Comparison of ENCODE assay signal across 18 cellular contexts in the genomic region with DNA sequence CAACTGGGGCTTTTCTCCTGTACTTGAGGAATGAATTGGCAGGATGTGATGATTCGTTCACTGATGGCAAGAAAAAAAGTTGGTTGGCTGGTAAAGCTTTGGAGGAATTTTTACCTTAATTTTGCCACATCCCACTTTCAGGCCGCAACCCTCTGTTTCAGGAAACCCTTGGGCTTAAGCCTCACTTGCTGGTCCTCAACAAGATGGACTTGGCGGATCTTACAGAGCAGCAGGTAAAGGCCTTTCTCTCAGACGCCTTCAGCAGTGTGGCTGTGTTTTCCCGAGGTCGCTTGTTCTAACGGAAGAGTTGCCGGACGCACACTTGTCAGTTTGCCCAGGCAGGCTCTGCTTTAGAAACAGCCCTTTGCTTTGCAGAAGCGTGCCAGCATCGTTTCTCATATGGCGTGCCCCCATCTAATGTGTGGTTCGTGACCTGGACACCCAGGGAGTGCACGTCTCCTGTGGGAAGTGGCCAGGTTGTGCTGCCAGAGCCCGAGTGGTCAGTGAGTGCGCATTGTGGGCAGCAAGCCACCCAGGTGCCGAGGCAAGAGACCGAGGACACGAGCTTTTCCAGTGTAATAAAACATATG. TPM values are rescaled to one million over a fixed set of nuclear protein-coding genes. Genes with fewer than 3 reads are reported as not detected.
DNase-seq lines count a peak whose midpoint lies in the region; ATAC-seq, FAIRE-seq and TF ChIP-seq lines count a peak whose summit lies in the region.
"Had no signal": no experiment of that assay in that cellular context is flagged by ENCODE, and none has a peak within 500 bp of the region (broad histone marks: within the 10 kb centered on the region; RNA-seq: fewer than 3 reads in every experiment).

No MANE protein-coding gene starts in this region.

- peak; percentile 57 for FAIRE-seq in endothelial cell of umbilical vein (lab: Jason Lieb, UNC)
- FAIRE-seq: frontal cortex, GM18507 had no signal

- DNase-seq in activated CD8-positive, alpha-beta memory T cell treated with anti-CD3 and anti-CD28 coated beads, Interleukin-2, amount 10 ng/mL, durations not matched to agents 7 days and 5 days, result no peak
- no peak for DNase-seq in activated CD8-positive, alpha-beta memory T cell treated with anti-CD3 and anti-CD28 coated beads, Interleukin-2, amount 50 U/mL, for 4 hours
- DNase-seq in PC-3 (no peak), endothelial cell of umbilical vein (ENCODE audit: low read depth, low spot score) (no peak)
- DNase-seq: Calu3; KBM-7; NCI-H1436; stimulated activated naive CD4-positive, alpha-beta T cell had no signal

- H3K4me2 ChIP-seq in PC-3 (ENCODE audit: low read length), result 0 out of 2 replicates have a peak overlapping the region, but pooled peaks have one; percentile 100
- H3K4me2 ChIP-seq in endothelial cell of umbilical vein (ENCODE audit: insufficient read depth, low read length), result no peak overlapping the region
- peak overlapping the region; percentile 80 for H3K4me2 ChIP-seq in skeletal muscle satellite cell (ENCODE audit: low read length)

- H3K27ac ChIP-seq in PC-3 (ENCODE audit: low read length) (0 out of 2 replicates have a peak overlapping the region, but pooled peaks have one; percentile 76), endothelial cell of umbilical vein (ENCODE audit: insufficient read depth, low read depth, low read length) (no peak overlapping the region)
- H3K27ac ChIP-seq: vagina had no signal

- no peak for TF ChIP-seq POLR2A in endothelial cell of umbilical vein (IDR thresholded peaks at IDR 0.05; ENCODE audit: low read depth, low read length)

- no peaks in the 10 kb centered on the region for H3K9me1 ChIP-seq in endothelial cell of umbilical vein (replicated peaks; ENCODE audit: control insufficient read depth, extremely low read depth, insufficient read depth, low read length)

- H3K4me1 Mint-ChIP-seq in activated CD8-positive, alpha-beta memory T cell treated with anti-CD3 and anti-CD28 coated beads, Interleukin-2, amount 10 ng/mL, durations not matched to agents 7 days and 5 days, result peaks cover 53% of the 10 kb centered on the region

- intact Hi-C loops in PC-3 (cut with micrococcal nuclease) (no loop called here), endothelial cell of umbilical vein (cut with micrococcal nuclease) (no loop called here)

- H3K36me3 ChIP-seq in PC-3 (ENCODE audit: low read depth, low read length) (peaks cover 13% of the 10 kb centered on the region), endothelial cell of umbilical vein (ENCODE audit: control insufficient read depth in 2 of 2, extremely low read depth in 1 of 2, insufficient read depth in 2 of 2, low read length in 2 of 2) (peaks cover 11 to 15% of the 10 kb centered on the region in 2 experiments), skeletal muscle satellite cell (ENCODE audit: insufficient read depth, low read length) (peaks cover 35% of the 10 kb centered on the region)

- CTCF ChIA-PET in activated CD8-positive, alpha-beta memory T cell treated with anti-CD3 and anti-CD28 coated beads, Interleukin-2, amount 10 ng/mL, durations not matched to agents 7 days and 5 days (lab: Charles Lee), result no interaction called here
- CTCF ChIA-PET in PC-3 (lab: Charles Lee) (no interaction called here), endothelial cell of umbilical vein (lab: Charles Lee) (no interaction called here)

- POLR2A ChIA-PET in PC-3 (lab: Charles Lee; ENCODE audit: unreplicated experiment) (no interaction called here), endothelial cell of umbilical vein (lab: Charles Lee) (no interaction called here)

- H3K9me2 ChIP-seq in PC-3 (replicated peaks; ENCODE audit: low read length), result no peaks in the 10 kb centered on the region

- BruUV-seq in PC-3 (replicated peaks; lab: Mats Ljungman, UMichigan) (no TSS peak), endothelial cell of umbilical vein (replicated peaks; lab: Mats Ljungman, UMichigan) (no TSS peak)

- H3K9me3 ChIP-seq in PC-3 (ENCODE audit: low read length) (no peaks in the 10 kb centered on the region), endothelial cell of umbilical vein (replicated peaks; ENCODE audit: control insufficient read depth, insufficient read depth, low read length) (no peaks in the 10 kb centered on the region), skeletal muscle satellite cell (replicated peaks; ENCODE audit: low read length) (no peaks in the 10 kb centered on the region)
- H3K9me3 ChIP-seq: vagina had no signal

- H3K9ac ChIP-seq in PC-3 (ENCODE audit: low read length) (no peak overlapping the region), endothelial cell of umbilical vein (replicated peaks; ENCODE audit: extremely low read depth, insufficient read depth, low read length) (no peak overlapping the region), skeletal muscle satellite cell (ENCODE audit: low read depth, low read length) (no peak overlapping the region)

- H3K27me3 Mint-ChIP-seq in activated CD8-positive, alpha-beta memory T cell treated with anti-CD3 and anti-CD28 coated beads, Interleukin-2, amount 10 ng/mL, durations not matched to agents 7 days and 5 days, result no peaks in the 10 kb centered on the region

- no peaks in the 10 kb centered on the region for H3K9me3 Mint-ChIP-seq in activated CD8-positive, alpha-beta memory T cell treated with anti-CD3 and anti-CD28 coated beads, Interleukin-2, amount 10 ng/mL, durations not matched to agents 7 days and 5 days (ENCODE audit: low read depth)

- no peak for ATAC-seq in activated CD8-positive, alpha-beta memory T cell treated with anti-CD3 and anti-CD28 coated beads, Interleukin-2, amount 10 ng/mL, durations not matched to agents 7 days and 5 days
- ATAC-seq in PC-3 (no peak), GM21723 (IDR thresholded peaks at IDR 0.05; ENCODE audit: unreplicated experiment) (no peak), HG03378 (IDR thresholded peaks at IDR 0.05; ENCODE audit: unreplicated experiment) (no peak), HG02623 (IDR thresholded peaks at IDR 0.05; ENCODE audit: unreplicated experiment) (no peak)
- ATAC-seq: Panc1 had no signal

- H3K4me1 ChIP-seq in PC-3 (ENCODE audit: insufficient read depth, low read length), result peaks cover 25% of the 10 kb centered on the region
- H3K4me1 ChIP-seq in endothelial cell of umbilical vein (ENCODE audit: control insufficient read depth, extremely low read depth, insufficient read depth, low read length), result peaks cover 4% of the 10 kb centered on the region
- peaks cover 10% of the 10 kb centered on the region for H3K4me1 ChIP-seq in skeletal muscle satellite cell (ENCODE audit: control insufficient read depth, insufficient read depth, low read length)

- H3K4me3 Mint-ChIP-seq in activated CD8-positive, alpha-beta memory T cell treated with anti-CD3 and anti-CD28 coated beads, Interleukin-2, amount 10 ng/mL, durations not matched to agents 7 days and 5 days, result peak overlapping the region; percentile 86

- TF ChIP-seq CTCF in PC-3 (conservative IDR thresholded peaks at IDR 0.05; ENCODE audit: low read depth, low read length) (no peak), endothelial cell of umbilical vein (IDR thresholded peaks at IDR 0.05; ENCODE audit: extremely low read depth in 1 of 2, insufficient read depth in 1 of 2, low read depth in 1 of 2, low read length in 2 of 2) (no peak)

- H3K27me3 ChIP-seq in PC-3 (ENCODE audit: low read length), result no peaks in the 10 kb centered on the region
- H3K27me3 ChIP-seq in endothelial cell of umbilical vein (ENCODE audit: control insufficient read depth in 2 of 2, insufficient read depth in 2 of 2, low read length in 2 of 2), result no peaks in the 10 kb centered on the region
- no peaks in the 10 kb centered on the region for H3K27me3 ChIP-seq in skeletal muscle satellite cell (ENCODE audit: control insufficient read depth, insufficient read depth, low read length)
- H3K27me3 ChIP-seq: vagina had no signal

- H3K79me2 ChIP-seq in PC-3 (ENCODE audit: low read length) (peaks cover 43% of the 10 kb centered on the region), endothelial cell of umbilical vein (ENCODE audit: control insufficient read depth, insufficient read depth, low read length) (peaks cover 33% of the 10 kb centered on the region)

- no peak overlapping the region for H3K27ac Mint-ChIP-seq in activated CD8-positive, alpha-beta memory T cell treated with anti-CD3 and anti-CD28 coated beads, Interleukin-2, amount 10 ng/mL, durations not matched to agents 7 days and 5 days

- H2AFZ ChIP-seq in PC-3 (ENCODE audit: low read length) (no peak overlapping the region), endothelial cell of umbilical vein (ENCODE audit: low read depth, low read length) (no peak overlapping the region)

- dilution Hi-C loops in endothelial cell of umbilical vein (cut with MboI; ENCODE audit: extremely low pct_ligation_motif_present, low sequenced_read_pairs), result no loop called here

- no peaks in the 10 kb centered on the region for H4K20me1 ChIP-seq in PC-3 (ENCODE audit: low read length)
- H4K20me1 ChIP-seq in endothelial cell of umbilical vein (replicated peaks; ENCODE audit: control insufficient read depth, extremely low read depth, insufficient read depth, low read length), result no peaks in the 10 kb centered on the region

- H3K36me3 Mint-ChIP-seq in activated CD8-positive, alpha-beta memory T cell treated with anti-CD3 and anti-CD28 coated beads, Interleukin-2, amount 10 ng/mL, durations not matched to agents 7 days and 5 days, result peaks cover 33% of the 10 kb centered on the region

- H3K4me3 ChIP-seq in PC-3 (ENCODE audit: low read length), result no peak overlapping the region
- H3K4me3 ChIP-seq in endothelial cell of umbilical vein (replicated peaks in 1 of 3; ENCODE audit: insufficient read depth in 1 of 3, low read depth in 1 of 3, low read length in 3 of 3), result no peak overlapping the region
- no peak overlapping the region for H3K4me3 ChIP-seq in skeletal muscle satellite cell (ENCODE audit: low read length)
- H3K4me3 ChIP-seq: lung, vagina had no signal

- no peaks in the 10 kb centered on the region for H3F3A ChIP-seq in PC-3 (ENCODE audit: low read length, unreplicated experiment)

RNA-seq across cellular contexts. Expression of a gene that starts 2.2 kb away (rescaled TPM):
- 10 to 100 TPM; 56.0 to 64.9 TPM for total RNA-seq in activated CD8-positive, alpha-beta memory T cell treated with anti-CD3 and anti-CD28 coated beads, Interleukin-2, amount 10 ng/mL, durations not matched to agents 7 days and 5 days
- total RNA-seq in PC-3 (2014; rRNA removed) (38.8 and 39.4 TPM in 2 replicates), endothelial cell of umbilical vein (60.2 and 66.5 TPM in 2 replicates)
- polyA plus RNA-seq in endothelial cell of umbilical vein, result 83.4 and 91.6 TPM in 2 replicates
- 63.3 and 79.2 TPM in 2 replicates for polyA plus RNA-seq in endothelial cell of umbilical vein (2011; cell fraction: cytosol; rRNA removed)
- polyA plus RNA-seq in endothelial cell of umbilical vein (2011; cell fraction: nucleus; rRNA removed), result 199 and 209 TPM in 2 replicates
- polyA plus RNA-seq in endothelial cell of umbilical vein (2012), result 54.2 and 58.2 TPM in 2 replicates
- polyA minus RNA-seq in endothelial cell of umbilical vein, result 49.8 and 55.6 TPM in 2 replicates
- polyA minus RNA-seq in endothelial cell of umbilical vein (2011; cell fraction: cytosol; rRNA and poly(A)+ RNA removed), result 24.6 TPM
- 49.9 and 57.7 TPM in 2 replicates for polyA minus RNA-seq in endothelial cell of umbilical vein (2011; cell fraction: nucleus; rRNA and poly(A)+ RNA removed)
- 32.4 and 37.4 TPM in 2 replicates for total RNA-seq in skeletal muscle satellite cell (2012; rRNA removed)

RNA-seq across cellular contexts. Expression of a gene that starts 17.1 kb away (rescaled TPM):
- total RNA-seq in activated CD8-positive, alpha-beta memory T cell treated with anti-CD3 and anti-CD28 coated beads, Interleukin-2, amount 10 ng/mL, durations not matched to agents 7 days and 5 days, result 1 to 10 TPM; 5.6 to 6.0 TPM
- total RNA-seq in PC-3 (2014; rRNA removed) (3.7 and 4.1 TPM in 2 replicates), endothelial cell of umbilical vein (2.6 and 5.6 TPM in 2 replicates)
- 3.8 and 4.7 TPM in 2 replicates for polyA plus RNA-seq in endothelial cell of umbilical vein
- polyA plus RNA-seq in endothelial cell of umbilical vein (2011; cell fraction: cytosol; rRNA removed), result 2.7 and 2.9 TPM in 2 replicates
- polyA plus RNA-seq in endothelial cell of umbilical vein (2011; cell fraction: nucleus; rRNA removed), result 5.9 and 7.5 TPM in 2 replicates
- polyA plus RNA-seq in endothelial cell of umbilical vein (2012), result 3.4 and 5.6 TPM in 2 replicates
- 3.8 and 4.1 TPM in 2 replicates for polyA minus RNA-seq in endothelial cell of umbilical vein
- polyA minus RNA-seq in endothelial cell of umbilical vein (2011; cell fraction: cytosol; rRNA and poly(A)+ RNA removed), result not detected
- polyA minus RNA-seq in endothelial cell of umbilical vein (2011; cell fraction: nucleus; rRNA and poly(A)+ RNA removed), result 1.9 and 5.0 TPM in 2 replicates
- total RNA-seq in skeletal muscle satellite cell (2012; rRNA removed), result 4.1 and 4.4 TPM in 2 replicates

RNA-seq across cellular contexts. Expression of a gene that starts 23.0 kb away (rescaled TPM):
- 10 to 100 TPM; 34.0 to 50.2 TPM for total RNA-seq in activated CD8-positive, alpha-beta memory T cell treated with anti-CD3 and anti-CD28 coated beads, Interleukin-2, amount 10 ng/mL, durations not matched to agents 7 days and 5 days
- total RNA-seq in PC-3 (2014; rRNA removed) (114 and 120 TPM in 2 replicates), endothelial cell of umbilical vein (91.9 and 108 TPM in 2 replicates)
- polyA plus RNA-seq in endothelial cell of umbilical vein, result 41.8 and 46.2 TPM in 2 replicates
- polyA plus RNA-seq in endothelial cell of umbilical vein (2011; cell fraction: cytosol; rRNA removed), result 77.7 and 79.5 TPM in 2 replicates
- 45.6 and 50.1 TPM in 2 replicates for polyA plus RNA-seq in endothelial cell of umbilical vein (2011; cell fraction: nucleus; rRNA removed)
- polyA plus RNA-seq in endothelial cell of umbilical vein (2012), result 125 and 128 TPM in 2 replicates
- 27.4 and 28.2 TPM in 2 replicates for polyA minus RNA-seq in endothelial cell of umbilical vein
- polyA minus RNA-seq in endothelial cell of umbilical vein (2011; cell fraction: cytosol; rRNA and poly(A)+ RNA removed), result 51.1 TPM
- polyA minus RNA-seq in endothelial cell of umbilical vein (2011; cell fraction: nucleus; rRNA and poly(A)+ RNA removed), result 6.1 and 8.7 TPM in 2 replicates
- 68.2 and 75.1 TPM in 2 replicates for total RNA-seq in skeletal muscle satellite cell (2012; rRNA removed)

RNA-seq across cellular contexts. Expression of a gene that starts 28.3 kb away (rescaled TPM):
- not detected for total RNA-seq in activated CD8-positive, alpha-beta memory T cell treated with anti-CD3 and anti-CD28 coated beads, Interleukin-2, amount 10 ng/mL, durations not matched to agents 7 days and 5 days
- not detected in 2 replicates for total RNA-seq in PC-3 (2014; rRNA removed)
- total RNA-seq in endothelial cell of umbilical vein, result 0.13 TPM in 1 of 2 replicates, not detected in the other
- polyA plus RNA-seq in endothelial cell of umbilical vein, result 0.03 TPM in 1 of 2 replicates, not detected in the other
- polyA plus RNA-seq in endothelial cell of umbilical vein (2011; cell fraction: cytosol; rRNA removed), result 0.03 and 0.04 TPM in 2 replicates
- polyA plus RNA-seq in endothelial cell of umbilical vein (2011; cell fraction: nucleus; rRNA removed), result not detected in 2 replicates
- 1.9 and 2.6 TPM in 2 replicates for polyA plus RNA-seq in endothelial cell of umbilical vein (2012)
- polyA minus RNA-seq in endothelial cell of umbilical vein, result not detected in 2 replicates
- not detected for polyA minus RNA-seq in endothelial cell of umbilical vein (2011; cell fraction: cytosol; rRNA and poly(A)+ RNA removed)
- polyA minus RNA-seq in endothelial cell of umbilical vein (2011; cell fraction: nucleus; rRNA and poly(A)+ RNA removed), result not detected in 2 replicates
- total RNA-seq in skeletal muscle satellite cell (2012; rRNA removed), result 0.44 and 1.0 TPM in 2 replicates
- total RNA-seq: Calu3, NCI-H460, vagina had no signal

RNA-seq across cellular contexts. Expression of a gene that starts 38.3 kb away (rescaled TPM):
- total RNA-seq in activated CD8-positive, alpha-beta memory T cell treated with anti-CD3 and anti-CD28 coated beads, Interleukin-2, amount 10 ng/mL, durations not matched to agents 7 days and 5 days, result 10 to 100 TPM in 1 of 2 experiments, 1 to 10 TPM in 1; 9.1 to 13.1 TPM
- total RNA-seq in PC-3 (2014; rRNA removed) (33.3 and 40.0 TPM in 2 replicates), endothelial cell of umbilical vein (16.2 and 17.4 TPM in 2 replicates)
- polyA plus RNA-seq in endothelial cell of umbilical vein, result 33.9 and 39.0 TPM in 2 replicates
- polyA plus RNA-seq in endothelial cell of umbilical vein (2011; cell fraction: cytosol; rRNA removed), result 19.6 and 29.3 TPM in 2 replicates
- polyA plus RNA-seq in endothelial cell of umbilical vein (2011; cell fraction: nucleus; rRNA removed), result 9.1 and 13.1 TPM in 2 replicates
- polyA plus RNA-seq in endothelial cell of umbilical vein (2012), result 9.4 and 16.7 TPM in 2 replicates
- polyA minus RNA-seq in endothelial cell of umbilical vein, result 3.9 and 7.3 TPM in 2 replicates
- 5.0 TPM for polyA minus RNA-seq in endothelial cell of umbilical vein (2011; cell fraction: cytosol; rRNA and poly(A)+ RNA removed)
- polyA minus RNA-seq in endothelial cell of umbilical vein (2011; cell fraction: nucleus; rRNA and poly(A)+ RNA removed), result 5.2 and 12.6 TPM in 2 replicates
- 25.6 and 42.4 TPM in 2 replicates for total RNA-seq in skeletal muscle satellite cell (2012; rRNA removed)
